In genomic region chr19:4904481-4904880, GRCh38 we compare ENCODE assay signal across 30 cellular contexts. TPM values are rescaled to one million over a fixed set of nuclear protein-coding genes. Genes with fewer than 3 reads are reported as not detected.
"Had no signal": no experiment of that assay in that cellular context is flagged by ENCODE, and none has a peak within 500 bp of the region (broad histone marks: within the 10 kb centered on the region; RNA-seq: fewer than 3 reads in every experiment).

No MANE protein-coding gene starts in this region.

- H3K27ac ChIP-seq: brain microvascular endothelial cell, KMS-11, SJCRH30, SK-N-MC had no signal

- ATAC-seq: activated T-cell treated with anti-CD3 and anti-CD28 coated beads, Interleukin-2, amount 50 U/mL, for 72 hours; activated T-helper 17 cell treated with anti-CD3 and anti-CD28 coated beads, Interleukin-2, amount 50 U/mL, for 72 hours; Panc1 had no signal

- H3K4me2 ChIP-seq: KMS-11 had no signal

- H3K4me3 ChIP-seq: SJCRH30, SK-N-MC had no signal

- H3K9ac ChIP-seq: KMS-11 had no signal

- DNase-seq: activated CD4-positive, alpha-beta T cell treated with anti-CD3 and anti-CD28 coated beads, Interleukin-2, amount 10 ng/mL, durations not matched to agents 24 days and 14 days; activated CD4-positive, alpha-beta T cell treated with anti-CD3 and anti-CD28 coated beads, Interleukin-2, amount 50 U/mL, for 4 hours; activated CD8-positive, alpha-beta memory T cell treated with anti-CD3 and anti-CD28 coated beads, Interleukin-2, amount 50 U/mL, for 4 hours; activated effector memory CD4-positive, alpha-beta T cell treated with anti-CD3 and anti-CD28 coated beads, Interleukin-2, amount 50 U/mL, for 16 hours; activated naive CD4-positive, alpha-beta T cell; activated naive CD4-positive, alpha-beta T cell treated with anti-CD3 and anti-CD28 coated beads, Interleukin-2, amount 50 U/mL, for 16 hours; activated naive CD8-positive, alpha-beta T cell treated with anti-CD3 and anti-CD28 coated beads for 36 hours; activated T-cell treated with anti-CD3 and anti-CD28 coated beads for 4 hours; activated T-cell treated with anti-CD3 and anti-CD28 coated beads, Interleukin-2, amount 50 U/mL, for 72 hours; amniotic stem cell; aorta; brain microvascular endothelial cell; MM.1S; NCI-H1048; NCI-H1105 treated with DMSO at 0.1 percent for 48 hours; NCI-H1436; NCI-H1694; NCI-H1930; NCI-H2081 treated with DMSO at 0.1 percent for 48 hours; NCI-H226; NCI-H446 treated with DMSO at 0.1 percent for 48 hours; NCI-H524; SHP77; SJCRH30 had no signal

- H3K36me3 ChIP-seq: brain microvascular endothelial cell, SJCRH30 had no signal

- H3K27me3 ChIP-seq: brain microvascular endothelial cell, SJCRH30 had no signal

- H3K9me3 ChIP-seq: SJCRH30 had no signal

RNA-seq across cellular contexts. Expression of gene ARRDC5, which starts 1.8 kb away (rescaled TPM):
- total RNA-seq: LHCN-M2, RPMI7951, SJCRH30 had no signal
- polyA plus RNA-seq: aorta had no signal
